8 cellular contexts compared by ENCODE assay signal in genomic region chr10:129963831-129964501, GRCh38. TPM values are rescaled to one million over a fixed set of nuclear protein-coding genes. Genes with fewer than 3 reads are reported as not detected.
DNase-seq lines count a peak whose midpoint lies in the region; ATAC-seq and TF ChIP-seq lines count a peak whose summit lies in the region.

A gene with protein sequence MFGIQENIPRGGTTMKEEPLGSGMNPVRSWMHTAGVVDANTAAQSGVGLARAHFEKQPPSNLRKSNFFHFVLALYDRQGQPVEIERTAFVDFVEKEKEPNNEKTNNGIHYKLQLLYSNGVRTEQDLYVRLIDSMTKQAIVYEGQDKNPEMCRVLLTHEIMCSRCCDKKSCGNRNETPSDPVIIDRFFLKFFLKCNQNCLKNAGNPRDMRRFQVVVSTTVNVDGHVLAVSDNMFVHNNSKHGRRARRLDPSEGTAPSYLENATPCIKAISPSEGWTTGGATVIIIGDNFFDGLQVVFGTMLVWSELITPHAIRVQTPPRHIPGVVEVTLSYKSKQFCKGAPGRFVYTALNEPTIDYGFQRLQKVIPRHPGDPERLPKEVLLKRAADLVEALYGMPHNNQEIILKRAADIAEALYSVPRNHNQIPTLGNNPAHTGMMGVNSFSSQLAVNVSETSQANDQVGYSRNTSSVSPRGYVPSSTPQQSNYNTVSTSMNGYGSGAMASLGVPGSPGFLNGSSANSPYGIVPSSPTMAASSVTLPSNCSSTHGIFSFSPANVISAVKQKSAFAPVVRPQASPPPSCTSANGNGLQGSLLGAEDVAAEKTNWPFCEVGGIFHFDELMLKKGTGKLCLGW (minus strand): TSS chr10:129964274. CDS start chr10:129963768, 506 bp downstream.

- peaks cover 36% of the 10 kb centered on the region for H3K4me1 Mint-ChIP-seq in nephron

- DNase-seq in D341Med (ENCODE audit: low spot score) (peak; percentile 85), MG63 (peak; percentile 85), fibroblast of mammary gland (ENCODE audit: low read depth) (peak; percentile 65), RPMI8226 (no peak)
- DNase-seq in activated T-cell treated with anti-CD3 and anti-CD28 coated beads, Interleukin-2, amount 50 U/mL, for 1 hour = peak; percentile 59

- ATAC-seq in GM18907 (IDR thresholded peaks at IDR 0.05; ENCODE audit: unreplicated experiment) = no peak
- ATAC-seq in GM19351 (IDR thresholded peaks at IDR 0.05; ENCODE audit: unreplicated experiment) = no peak

- H3K27me3 Mint-ChIP-seq in nephron (ENCODE audit: low read depth) = peaks cover 79% of the 10 kb centered on the region

- TF ChIP-seq CTCF in fibroblast of mammary gland (conservative IDR thresholded peaks at IDR 0.05; ENCODE audit: control insufficient read depth, insufficient read depth, low read depth, low read length) (no peak), nephron (IDR thresholded peaks at IDR 0.05; ENCODE audit: unreplicated experiment in 3 of 3) (no peak)

- H3K9me3 ChIP-seq in MG63 = no peaks in the 10 kb centered on the region

- peak within 1 kb of the TSS; percentile 86 to 90 (median 89) for H3K4me3 Mint-ChIP-seq in nephron

- H3K4me3 ChIP-seq in MG63 (peak within 1 kb of the TSS; percentile 63), fibroblast of mammary gland (ENCODE audit: control insufficient read depth, low read depth, low read length) (peak within 1 kb of the TSS; percentile 57)

- no peaks in the 10 kb centered on the region for H3K9me3 Mint-ChIP-seq in nephron

- peaks cover 22% of the 10 kb centered on the region for H3K36me3 Mint-ChIP-seq in nephron (ENCODE audit: low read depth)

- peak within 1 kb of the TSS; percentile 50 to 74 (median 63) for H3K27ac Mint-ChIP-seq in nephron

- peaks cover 5% of the 10 kb centered on the region; the same call in 1 of the 2 replicates for H3K27me3 ChIP-seq in MG63

- H3K36me3 ChIP-seq in MG63 = peaks cover 7% of the 10 kb centered on the region

RNA-seq across cellular contexts. Expression of the gene that starts here (rescaled TPM):
- total RNA-seq in MG63 (2014; rRNA removed; shearing (Covaris generic); ENCODE audit: low replicate concordance) = 3.1 and 3.4 TPM in 2 replicates
